Comparison of ENCODE assay signal across 8 cellular contexts in the genomic region with DNA sequence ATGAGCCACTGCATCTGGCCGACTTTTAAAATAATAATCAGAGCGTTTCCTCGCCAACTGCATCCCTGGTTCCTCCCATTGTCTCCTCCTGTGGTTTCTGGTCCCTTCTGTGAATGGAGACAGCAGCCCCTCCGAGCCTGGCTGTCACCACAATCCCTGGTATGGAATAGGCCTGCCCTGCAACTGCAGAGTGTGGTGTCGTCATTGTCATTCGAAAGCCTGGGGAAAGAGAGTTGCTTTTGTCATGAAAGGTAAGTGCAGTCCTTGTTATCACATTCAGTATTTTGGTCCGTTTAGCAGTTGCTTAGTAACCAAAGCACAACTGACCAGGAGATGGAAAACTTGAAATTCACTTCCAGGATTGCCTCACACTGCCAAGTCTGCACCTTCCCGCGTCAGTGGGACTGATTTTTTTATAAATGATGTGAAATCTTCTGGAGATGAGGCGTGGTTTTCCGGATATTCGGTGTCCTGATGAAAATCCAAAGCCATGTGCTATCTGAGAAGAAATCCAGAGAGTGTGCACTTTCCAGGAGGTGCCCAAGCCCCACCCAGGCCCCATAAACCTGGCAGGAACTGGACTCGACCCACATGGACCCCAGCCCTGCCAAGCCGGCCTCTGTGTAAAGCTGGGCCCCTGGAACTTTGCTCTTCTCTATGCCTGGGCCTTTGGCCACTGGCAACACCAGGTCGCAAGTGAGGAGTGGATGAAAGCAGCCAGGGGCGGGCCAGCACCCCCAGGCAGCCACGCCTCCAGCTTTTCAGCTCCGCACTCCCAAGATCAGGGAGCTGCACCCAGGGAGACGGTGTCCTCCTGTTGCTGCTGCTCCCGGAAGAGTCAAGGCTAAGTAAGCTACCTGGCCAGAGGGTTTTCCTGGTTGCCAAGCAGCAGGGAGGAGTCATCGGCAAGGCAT.
DNase-seq lines count a peak whose midpoint lies in the region; ATAC-seq, FAIRE-seq and TF ChIP-seq lines count a peak whose summit lies in the region.
"Had no signal": no experiment of that assay in that cellular context is flagged by ENCODE, and none has a peak within 500 bp of the region (broad histone marks: within the 10 kb centered on the region; RNA-seq: fewer than 3 reads in every experiment).

No MANE protein-coding gene starts in this region.

- H3K36me3 ChIP-seq in K562 (ENCODE audit: control insufficient read depth, insufficient read depth, low read length) (peaks cover 15% of the 10 kb centered on the region), small intestine (ENCODE audit: control insufficient read depth in 2 of 2, insufficient read depth in 2 of 2, low read length in 2 of 2) (peaks cover 0 to 2% of the 10 kb centered on the region in 2 donors), MG63 (no peaks in the 10 kb centered on the region)

- no peak overlapping the region for H3K4me3 ChIP-seq in K562
- no peak overlapping the region for H3K4me3 ChIP-seq in small intestine (ENCODE audit: low read depth in 1 of 2, low read length in 2 of 2)
- H3K4me3 ChIP-seq in MG63 = no peak overlapping the region

- H3K4me2 ChIP-seq in K562 (ENCODE audit: insufficient read depth, low read length) = no peak overlapping the region

- H3K27me3 Mint-ChIP-seq in activated CD4-positive, alpha-beta T cell treated with anti-CD3 and anti-CD28 coated beads, Interleukin-2, amount 10 ng/mL, durations not matched to agents 24 days and 14 days = no peaks in the 10 kb centered on the region

- no peaks in the 10 kb centered on the region for H3K36me3 Mint-ChIP-seq in activated CD4-positive, alpha-beta T cell treated with anti-CD3 and anti-CD28 coated beads, Interleukin-2, amount 10 ng/mL, durations not matched to agents 24 days and 14 days (ENCODE audit: low read depth)

- FAIRE-seq in K562 (lab: Jason Lieb, UNC) = peak; percentile 29
- no peak for FAIRE-seq in small intestine (lab: Jason Lieb, UNC)

- H3K9me3 ChIP-seq in K562 (replicated peaks; ENCODE audit: control insufficient read depth, insufficient read depth, low read depth, low read length) = no peaks in the 10 kb centered on the region
- H3K9me3 ChIP-seq in small intestine (ENCODE audit: control insufficient read depth, low read depth) = no peaks in the 10 kb centered on the region
- no peaks in the 10 kb centered on the region for H3K9me3 ChIP-seq in MG63

- in situ Hi-C loops in K562 (cut with MboI) = no loop called here

- no peaks in the 10 kb centered on the region for H3K4me1 Mint-ChIP-seq in activated CD4-positive, alpha-beta T cell treated with anti-CD3 and anti-CD28 coated beads, Interleukin-2, amount 10 ng/mL, durations not matched to agents 24 days and 14 days

- no peak overlapping the region for H3K9ac ChIP-seq in K562 (ENCODE audit: insufficient read depth in 1 of 2, low read depth in 2 of 2, low read length in 2 of 2)

- H2AFZ ChIP-seq in K562 (ENCODE audit: low read depth, low read length) = no peak overlapping the region

- no peaks in the 10 kb centered on the region; the same call in 1 of the 2 replicates for H4K20me1 ChIP-seq in K562 (replicated peaks; ENCODE audit: control insufficient read depth, insufficient read depth, low read length)

- no peak for TF ChIP-seq POLR2A in K562 (conservative IDR thresholded peaks at IDR 0.05)

- no peaks in the 10 kb centered on the region for H3K9me3 Mint-ChIP-seq in activated CD4-positive, alpha-beta T cell treated with anti-CD3 and anti-CD28 coated beads, Interleukin-2, amount 10 ng/mL, durations not matched to agents 24 days and 14 days

- DNase-seq in HT-29 (ENCODE audit: low spot score) (peak; percentile 96), K562 (ENCODE audit: extremely low read depth in 1 of 4, low spot score in 3 of 4) (no peak), iPS DF 4.7 (ENCODE audit: extremely low read depth, low spot score) (peak; percentile 75), small intestine (peak; percentile 57), MG63 (no peak)
- no peak for DNase-seq in activated CD4-positive, alpha-beta T cell treated with anti-CD3 and anti-CD28 coated beads, Interleukin-2, amount 10 ng/mL, durations not matched to agents 24 days and 14 days
- DNase-seq: NK-92 treated with Interleukin-12 subunit alpha and Interleukin-12 subunit beta, amount 100 ng/mL, for 24 hours had no signal

- H3K4me3 Mint-ChIP-seq in activated CD4-positive, alpha-beta T cell treated with anti-CD3 and anti-CD28 coated beads, Interleukin-2, amount 10 ng/mL, durations not matched to agents 24 days and 14 days = no peak overlapping the region

- H3K27ac ChIP-seq in K562 (ENCODE audit: extremely low read depth, low read depth, low read length) (no peak overlapping the region), small intestine (ENCODE audit: low read depth in 1 of 2, low read length in 1 of 2) (peak overlapping the region in 1 of 2 donors; percentile 39)

- CTCF ChIA-PET in K562 (lab: Yijun Ruan, JAX; ENCODE audit: low intra/inter-chr PET ratio) = no interaction called here

- H3K4me1 ChIP-seq in K562 (replicated peaks in 1 of 2; ENCODE audit: control insufficient read depth in 2 of 2, insufficient read depth in 2 of 2, low read length in 2 of 2) (peaks cover 23 to 28% of the 10 kb centered on the region in 2 experiments; a peak in 4 of 5 replicates), small intestine (ENCODE audit: control insufficient read depth in 2 of 2, insufficient read depth in 1 of 2, low read depth in 1 of 2, low read length in 1 of 2) (no peaks in the 10 kb centered on the region)

- POLR2A ChIA-PET in K562 (lab: Yijun Ruan, JAX) = interaction anchor here (0.9 kb wide), 1 partner anchor 33 kb away, joined by 3 read pairs; no protein-coding TSS in a partner anchor

- no peak for TF ChIP-seq RAD21 in K562 (CRISPR knock-in tag; conservative IDR thresholded peaks at IDR 0.05 in 1 of 2, IDR thresholded peaks at IDR 0.05 in 1 of 2)

- no peak overlapping the region for H3K27ac Mint-ChIP-seq in activated CD4-positive, alpha-beta T cell treated with anti-CD3 and anti-CD28 coated beads, Interleukin-2, amount 10 ng/mL, durations not matched to agents 24 days and 14 days

- no peak for TF ChIP-seq EP300 in K562 (IDR thresholded peaks at IDR 0.05; ENCODE audit: low read length)

- 81% methylated on average over 21 of the region's 21 CpGs for WGBS in K562 (ENCODE audit: insufficient coverage, low coverage, missing lambda C conversion rate)
- WGBS in small intestine, 3 donors = 37 to 68% (median 46%) methylated on average over 20 to 21 of the region's 21 CpGs

- H3K9me1 ChIP-seq in K562 (ENCODE audit: control insufficient read depth, insufficient read depth, low read length) = peaks cover 3% of the 10 kb centered on the region

- intact Hi-C loops in K562 (cut with micrococcal nuclease) = no loop called here
- intact Hi-C loops in activated CD4-positive, alpha-beta T cell treated with anti-CD3 and anti-CD28 coated beads, Interleukin-2, amount 10 ng/mL, durations not matched to agents 24 days and 14 days (cut with micrococcal nuclease) = no loop called here

- H3K79me2 ChIP-seq in K562 (ENCODE audit: control insufficient read depth, insufficient read depth, low read length) = no peaks in the 10 kb centered on the region

- BruUV-seq in K562 (replicated peaks; lab: Mats Ljungman, UMichigan) = no TSS peak

- H3K27me3 ChIP-seq in K562 (ENCODE audit: control insufficient read depth in 2 of 2, insufficient read depth in 2 of 2, low read length in 2 of 2) (no peaks in the 10 kb centered on the region), small intestine (ENCODE audit: control insufficient read depth in 2 of 2, insufficient read depth in 2 of 2, low read length in 2 of 2) (no peaks in the 10 kb centered on the region), MG63 (no peaks in the 10 kb centered on the region)

- TF ChIP-seq CTCF in K562 (IDR thresholded peaks at IDR 0.05 in 2 of 3, conservative IDR thresholded peaks at IDR 0.05 in 1 of 3; ENCODE audit: insufficient read depth in 2 of 3, low read depth in 1 of 3, low read length in 3 of 3) = no peak

- ATAC-seq in K562 (no peak), GM19351 (IDR thresholded peaks at IDR 0.05; ENCODE audit: unreplicated experiment) (no peak)

TF ChIP-seq in K562, 482 proteins besides CTCF, POLR2A, EP300 and RAD21 (continues in another document):
- no peak for TF ChIP-seq NR3C1 (CRISPR knock-in tag; IDR thresholded peaks at IDR 0.05)
- TF ChIP-seq, protein P1, sequence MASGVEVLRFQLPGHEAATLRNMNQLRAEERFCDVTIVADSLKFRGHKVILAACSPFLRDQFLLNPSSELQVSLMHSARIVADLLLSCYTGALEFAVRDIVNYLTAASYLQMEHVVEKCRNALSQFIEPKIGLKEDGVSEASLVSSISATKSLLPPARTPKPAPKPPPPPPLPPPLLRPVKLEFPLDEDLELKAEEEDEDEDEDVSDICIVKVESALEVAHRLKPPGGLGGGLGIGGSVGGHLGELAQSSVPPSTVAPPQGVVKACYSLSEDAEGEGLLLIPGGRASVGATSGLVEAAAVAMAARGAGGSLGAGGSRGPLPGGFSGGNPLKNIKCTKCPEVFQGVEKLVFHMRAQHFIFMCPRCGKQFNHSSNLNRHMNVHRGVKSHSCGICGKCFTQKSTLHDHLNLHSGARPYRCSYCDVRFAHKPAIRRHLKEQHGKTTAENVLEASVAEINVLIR (CRISPR knock-in tag; IDR thresholded peaks at IDR 0.05) = no peak
- TF ChIP-seq POLR2G (IDR thresholded peaks at IDR 0.05; ENCODE audit: low read depth, low read length) = 0 out of 2 replicates have a peak, but pooled peaks have one; percentile 20
- peak; percentile 18; the same call in 1 of the 2 replicates for TF ChIP-seq CEBPG (CRISPR knock-in tag; IDR thresholded peaks at IDR 0.05)
- TF ChIP-seq CEBPG (tag; conservative IDR thresholded peaks at IDR 0.05 in 1 of 2, IDR thresholded peaks at IDR 0.05 in 1 of 2) = no peak
- no peak for TF ChIP-seq CCNT2 (IDR thresholded peaks at IDR 0.05; ENCODE audit: borderline replicate concordance, extremely low read depth, insufficient read length, low read depth, low read length)
- peak; percentile 84 for TF ChIP-seq FOXJ2 (tag; IDR thresholded peaks at IDR 0.05)
- TF ChIP-seq, protein P2, sequence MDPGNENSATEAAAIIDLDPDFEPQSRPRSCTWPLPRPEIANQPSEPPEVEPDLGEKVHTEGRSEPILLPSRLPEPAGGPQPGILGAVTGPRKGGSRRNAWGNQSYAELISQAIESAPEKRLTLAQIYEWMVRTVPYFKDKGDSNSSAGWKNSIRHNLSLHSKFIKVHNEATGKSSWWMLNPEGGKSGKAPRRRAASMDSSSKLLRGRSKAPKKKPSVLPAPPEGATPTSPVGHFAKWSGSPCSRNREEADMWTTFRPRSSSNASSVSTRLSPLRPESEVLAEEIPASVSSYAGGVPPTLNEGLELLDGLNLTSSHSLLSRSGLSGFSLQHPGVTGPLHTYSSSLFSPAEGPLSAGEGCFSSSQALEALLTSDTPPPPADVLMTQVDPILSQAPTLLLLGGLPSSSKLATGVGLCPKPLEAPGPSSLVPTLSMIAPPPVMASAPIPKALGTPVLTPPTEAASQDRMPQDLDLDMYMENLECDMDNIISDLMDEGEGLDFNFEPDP (CRISPR knock-in tag; IDR thresholded peaks at IDR 0.05) = no peak
- no peak for TF ChIP-seq RBBP5 (IDR thresholded peaks at IDR 0.05; ENCODE audit: borderline replicate concordance, insufficient read depth, low read length, poor library complexity, severe bottlenecking)

Comparison
In these comparisons a context has a peak if more than half of its experiments do, and no peak if none do; other contexts are left out.
1. DNase-seq: peak in HT-29 (single experiment), iPS DF 4.7 (single experiment) and small intestine (single experiment); none in K562 (0 of 4), activated CD4-positive, alpha-beta T cell treated with anti-CD3 and anti-CD28 coated beads, Interleukin-2, amount 10 ng/mL, durations not matched to agents 24 days and 14 days (single experiment) and MG63 (single experiment).